In the genomic region with DNA sequence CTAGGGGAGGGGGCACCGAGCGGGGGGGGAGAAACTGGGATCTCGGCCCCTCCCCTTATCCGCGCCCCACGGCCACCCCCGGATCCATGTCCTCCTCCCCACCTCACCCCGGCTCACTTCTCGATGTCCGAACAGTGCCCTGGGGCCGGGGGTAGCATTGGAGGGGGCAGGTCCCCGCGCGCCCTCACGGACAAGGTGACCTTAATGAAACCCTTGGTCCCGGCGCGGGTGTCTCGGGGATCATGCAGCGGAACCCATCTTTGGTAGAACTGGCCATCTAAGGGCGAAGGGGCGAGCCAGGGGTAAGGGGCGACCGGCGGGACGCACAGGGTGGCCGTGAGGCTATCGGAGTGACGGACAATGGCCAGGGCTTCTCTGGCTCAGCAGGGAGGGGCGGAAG, we compare ENCODE assay signal across 1 cellular context.
TF ChIP-seq lines count a peak whose summit lies in the region.

No MANE protein-coding gene starts in this region.

TF ChIP-seq in HepG2, 621 proteins besides CTCF, POLR2A, EP300 and RAD21:
- TF ChIP-seq, protein P1, sequence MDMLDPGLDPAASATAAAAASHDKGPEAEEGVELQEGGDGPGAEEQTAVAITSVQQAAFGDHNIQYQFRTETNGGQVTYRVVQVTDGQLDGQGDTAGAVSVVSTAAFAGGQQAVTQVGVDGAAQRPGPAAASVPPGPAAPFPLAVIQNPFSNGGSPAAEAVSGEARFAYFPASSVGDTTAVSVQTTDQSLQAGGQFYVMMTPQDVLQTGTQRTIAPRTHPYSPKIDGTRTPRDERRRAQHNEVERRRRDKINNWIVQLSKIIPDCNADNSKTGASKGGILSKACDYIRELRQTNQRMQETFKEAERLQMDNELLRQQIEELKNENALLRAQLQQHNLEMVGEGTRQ (IDR thresholded peaks at IDR 0.05; ENCODE audit: low read depth, low read length): no peak
- TF ChIP-seq, protein P1 (CRISPR knock-in tag; IDR thresholded peaks at IDR 0.05; ENCODE audit: borderline replicate concordance): no peak
- TF ChIP-seq HOXA9 (CRISPR knock-in tag; IDR thresholded peaks at IDR 0.05; ENCODE audit: borderline replicate concordance) (0 out of 2 replicates have a peak, but pooled peaks have one; percentile 0), RBFOX2 (IDR thresholded peaks at IDR 0.05; ENCODE audit: low read depth, low read length) (no peak), SUZ12 (IDR thresholded peaks at IDR 0.05; ENCODE audit: low read depth, low read length) (0 out of 2 replicates have a peak, but pooled peaks have one; percentile 2)
- TF ChIP-seq, protein P2, sequence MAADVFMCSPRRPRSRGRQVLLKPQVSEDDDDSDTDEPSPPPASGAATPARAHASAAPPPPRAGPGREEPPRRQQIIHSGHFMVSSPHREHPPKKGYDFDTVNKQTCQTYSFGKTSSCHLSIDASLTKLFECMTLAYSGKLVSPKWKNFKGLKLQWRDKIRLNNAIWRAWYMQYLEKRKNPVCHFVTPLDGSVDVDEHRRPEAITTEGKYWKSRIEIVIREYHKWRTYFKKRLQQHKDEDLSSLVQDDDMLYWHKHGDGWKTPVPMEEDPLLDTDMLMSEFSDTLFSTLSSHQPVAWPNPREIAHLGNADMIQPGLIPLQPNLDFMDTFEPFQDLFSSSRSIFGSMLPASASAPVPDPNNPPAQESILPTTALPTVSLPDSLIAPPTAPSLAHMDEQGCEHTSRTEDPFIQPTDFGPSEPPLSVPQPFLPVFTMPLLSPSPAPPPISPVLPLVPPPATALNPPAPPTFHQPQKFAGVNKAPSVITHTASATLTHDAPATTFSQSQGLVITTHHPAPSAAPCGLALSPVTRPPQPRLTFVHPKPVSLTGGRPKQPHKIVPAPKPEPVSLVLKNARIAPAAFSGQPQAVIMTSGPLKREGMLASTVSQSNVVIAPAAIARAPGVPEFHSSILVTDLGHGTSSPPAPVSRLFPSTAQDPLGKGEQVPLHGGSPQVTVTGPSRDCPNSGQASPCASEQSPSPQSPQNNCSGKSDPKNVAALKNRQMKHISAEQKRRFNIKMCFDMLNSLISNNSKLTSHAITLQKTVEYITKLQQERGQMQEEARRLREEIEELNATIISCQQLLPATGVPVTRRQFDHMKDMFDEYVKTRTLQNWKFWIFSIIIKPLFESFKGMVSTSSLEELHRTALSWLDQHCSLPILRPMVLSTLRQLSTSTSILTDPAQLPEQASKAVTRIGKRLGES (CRISPR knock-in tag; IDR thresholded peaks at IDR 0.05; ENCODE audit: borderline replicate concordance): no peak
